In genomic region chr16:19438739-19439138, GRCh38 we compare ENCODE assay signal across 37 cellular contexts. TPM values are rescaled to one million over a fixed set of nuclear protein-coding genes. Genes with fewer than 3 reads are reported as not detected.
"Had no signal": no experiment of that assay in that cellular context is flagged by ENCODE, and none has a peak within 500 bp of the region (broad histone marks: within the 10 kb centered on the region; RNA-seq: fewer than 3 reads in every experiment).

No MANE protein-coding gene starts in this region.

- H3K4me3 ChIP-seq: MG63 had no signal

- DNase-seq: Karpas-422, Kasumi-1, MG63, MM.1S, MV-4-11, NCI-H1048, NCI-H1092, NCI-H1092 treated with DMSO at 0.1 percent for 48 hours, NCI-H1105, NCI-H1105 treated with DMSO at 0.1 percent for 48 hours, NCI-H1417, NCI-H1417 treated with DMSO at 0.1 percent for 48 hours, NCI-H1436, NCI-H1436 treated with DMSO at 0.1 percent for 48 hours, NCI-H146, NCI-H1694, NCI-H1694 treated with DMSO at 0.1 percent for 48 hours, NCI-H187, NCI-H187 treated with DMSO at 0.1 percent for 48 hours, NCI-H1930, NCI-H2029, NCI-H2029 treated with DMSO at 0.1 percent for 48 hours, NCI-H2081, NCI-H2081 treated with DMSO at 0.1 percent for 48 hours, NCI-H2107, NCI-H2171, NCI-H2171 treated with DMSO at 0.1 percent for 48 hours, NCI-H2227 treated with DMSO at 0.1 percent for 48 hours, NCI-H226, NCI-H345, NCI-H446, NCI-H446 treated with DMSO at 0.1 percent for 48 hours, NCI-H510A, NCI-H510A treated with DMSO at 0.1 percent for 48 hours, NCI-H524, NCI-H524 treated with DMSO at 0.1 percent for 48 hours had no signal

- H3K9me3 ChIP-seq: MG63 had no signal

- H3K36me3 ChIP-seq: MG63 had no signal

RNA-seq across cellular contexts. Expression of gene TMC5, which starts 21.1 kb away (rescaled TPM):
- total RNA-seq: LHCN-M2 had no signal
